Comparison of ENCODE assay signal across 21 cellular contexts in genomic region chr3:170697131-170697530, GRCh38.
A peak's percentile ranks its signal among the peaks of the same experiment; 100 is the strongest.
DNase-seq lines count a peak whose midpoint lies in the region.
"Had no signal": no experiment of that assay in that cellular context is flagged by ENCODE, and none has a peak within 500 bp of the region (broad histone marks: within the 10 kb centered on the region; RNA-seq: fewer than 3 reads in every experiment).

No MANE protein-coding gene starts in this region.

- DNase-seq in activated CD4-positive, alpha-beta T cell treated with anti-CD3 and anti-CD28 coated beads for 48 hours: peak; percentile 17
- no peak for DNase-seq in activated CD4-positive, alpha-beta T cell treated with anti-CD3 and anti-CD28 coated beads for 1 hour
- DNase-seq in stimulated activated CD4-positive, alpha-beta T cell treated with anti-CD3 and anti-CD28 coated beads, Interleukin-4, amount 100 ng/mL, for 24 hours: peak; percentile 4
- no peak for DNase-seq in stimulated activated CD4-positive, alpha-beta T cell treated with anti-CD3 and anti-CD28 coated beads, Interleukin-1b, Interleukin-23, amount 100 ng/mL, for 48 hours
- DNase-seq in mesendoderm (no peak), KBM-7 (no peak), HCEC 1CT (no peak), CD1c-positive myeloid dendritic cell (ENCODE audit: extremely low spot score) (no peak)
- DNase-seq: AML-193; C1 segment of cervical spinal cord; Calu3; CD8-positive, alpha-beta memory T cell; DMS153; GM23248; Karpas-422; NCI-H1694; NCI-H2171 treated with DMSO at 0.1 percent for 48 hours; NCI-H524 treated with DMSO at 0.1 percent for 48 hours; OCI-M1; SJCRH30 had no signal

- H3K4ac ChIP-seq in mesendoderm (ENCODE audit: low read depth, low read length): peak overlapping the region; percentile 83

- no peak overlapping the region for H3K23ac ChIP-seq in mesendoderm (ENCODE audit: low read length)

- H3K18ac ChIP-seq in mesendoderm (ENCODE audit: low read length): no peak overlapping the region

- H3K79me1 ChIP-seq in mesendoderm (ENCODE audit: low read length): no peaks in the 10 kb centered on the region

- in situ Hi-C loops in KBM-7 (cut with MboI; ENCODE audit: low pct_unique_long_range_greater_than_20kb, low sequenced_read_pairs): no loop called here

- H2BK120ac ChIP-seq in mesendoderm (ENCODE audit: low read depth, low read length): peak overlapping the region; percentile 5

- H3K27me3 ChIP-seq in mesendoderm (ENCODE audit: insufficient read depth, low read length, poor library complexity): no peaks in the 10 kb centered on the region
- H3K27me3 ChIP-seq: SJCRH30 had no signal

- WGBS in mesendoderm (ENCODE audit: extremely low coverage, insufficient coverage, low lambda C conversion rate): no CpG with 5 or more reads among the region's 2 CpGs

- H2BK5ac ChIP-seq in mesendoderm (ENCODE audit: low read length): peak overlapping the region; percentile 24

- H3K4me1 ChIP-seq in mesendoderm (ENCODE audit: control insufficient read depth, low read depth, low read length): peaks cover 8% of the 10 kb centered on the region

- no peak overlapping the region for H3K9ac ChIP-seq in mesendoderm (ENCODE audit: low read length)
- H3K9ac ChIP-seq: GM23248 had no signal

- H3K56ac ChIP-seq in mesendoderm (ENCODE audit: low read length): peak overlapping the region; percentile 63

- H2AK5ac ChIP-seq in mesendoderm (ENCODE audit: low read length): peak overlapping the region; percentile 6

- peak overlapping the region; percentile 53 for H3K27ac ChIP-seq in mesendoderm (ENCODE audit: low read depth, low read length)
- H3K27ac ChIP-seq: GM23248, SJCRH30 had no signal

- H3K4me3 ChIP-seq in mesendoderm (ENCODE audit: low read length): no peak overlapping the region
- H3K4me3 ChIP-seq: GM23248, HAP-1, SJCRH30 had no signal

- no peaks in the 10 kb centered on the region for H3K79me2 ChIP-seq in mesendoderm (ENCODE audit: control insufficient read depth, insufficient read depth, low read length)

- H3K4me2 ChIP-seq in mesendoderm (ENCODE audit: low read length): no peak overlapping the region

- H4K5ac ChIP-seq in mesendoderm (ENCODE audit: low read length): peak overlapping the region; percentile 9

- no peaks in the 10 kb centered on the region for H3K36me3 ChIP-seq in mesendoderm (ENCODE audit: control insufficient read depth, insufficient read depth, low read length)
- H3K36me3 ChIP-seq: HAP-1, SJCRH30 had no signal

- H2BK15ac ChIP-seq in mesendoderm (replicated peaks; ENCODE audit: low read depth): no peak overlapping the region

- no peak overlapping the region for H4K8ac ChIP-seq in mesendoderm (ENCODE audit: low read depth, low read length)

Comparison
In these comparisons a context has a peak if more than half of its experiments do, and no peak if none do; other contexts are left out.
1. DNase-seq: peak in activated CD4-positive, alpha-beta T cell treated with anti-CD3 and anti-CD28 coated beads for 48 hours (single experiment) and stimulated activated CD4-positive, alpha-beta T cell treated with anti-CD3 and anti-CD28 coated beads, Interleukin-4, amount 100 ng/mL, for 24 hours (single experiment); none in activated CD4-positive, alpha-beta T cell treated with anti-CD3 and anti-CD28 coated beads for 1 hour (single experiment), stimulated activated CD4-positive, alpha-beta T cell treated with anti-CD3 and anti-CD28 coated beads, Interleukin-1b, Interleukin-23, amount 100 ng/mL, for 48 hours (single experiment), mesendoderm (single experiment), KBM-7 (single experiment), HCEC 1CT (single experiment) and CD1c-positive myeloid dendritic cell (single experiment).